In the genomic region with DNA sequence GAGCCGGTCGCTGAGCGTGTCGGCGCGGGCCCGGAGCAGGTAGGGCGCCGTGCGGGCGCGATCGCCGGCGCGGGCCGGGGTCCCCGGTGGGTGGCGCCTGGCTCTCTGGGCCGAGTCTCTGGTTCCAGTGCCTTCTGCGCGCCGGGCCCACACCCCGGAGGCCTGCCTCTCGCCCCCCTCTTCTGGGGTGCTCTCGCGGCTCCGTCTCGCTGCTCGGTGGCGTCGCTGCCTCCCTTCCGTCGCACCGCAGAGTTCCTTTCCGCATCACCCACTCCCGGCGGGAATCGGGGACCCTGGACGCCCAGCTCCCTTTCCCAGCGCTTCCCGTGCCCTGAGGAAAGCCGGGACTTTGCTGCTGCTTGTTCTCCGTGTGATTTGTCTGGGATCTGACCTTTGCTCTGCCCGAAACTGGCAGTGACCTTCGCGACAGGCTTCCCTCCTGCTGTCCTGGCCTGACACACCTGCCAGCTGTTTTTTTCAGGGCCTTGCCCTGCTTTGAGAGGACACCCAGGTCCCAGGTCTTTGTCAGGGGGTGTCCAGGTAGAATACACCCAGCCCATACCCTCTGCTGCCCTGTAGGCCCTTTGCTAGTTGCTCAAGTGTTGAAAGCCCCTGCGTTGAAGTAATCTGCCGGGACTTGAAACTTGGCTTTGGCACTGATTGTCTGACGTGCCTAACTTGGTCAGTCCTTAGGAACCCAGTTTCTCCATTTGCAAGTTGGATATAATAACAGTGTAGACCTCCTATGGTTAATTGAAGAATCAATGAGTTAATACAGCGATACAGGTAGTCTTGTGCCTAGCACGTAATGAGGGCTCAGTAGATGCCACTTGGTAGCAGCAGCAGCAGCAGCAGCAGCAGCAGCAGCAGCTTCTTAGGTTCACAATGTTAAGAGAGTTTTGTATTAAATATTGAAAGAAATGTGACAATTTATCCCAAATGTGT, we compare ENCODE assay signal across 1 cellular context.
TF ChIP-seq lines count a peak whose summit lies in the region.

No MANE protein-coding gene starts in this region.

TF ChIP-seq in HepG2, 621 proteins besides CTCF, POLR2A, EP300 and RAD21 (continued from another document and continues in another):
- TF ChIP-seq, protein P1, sequence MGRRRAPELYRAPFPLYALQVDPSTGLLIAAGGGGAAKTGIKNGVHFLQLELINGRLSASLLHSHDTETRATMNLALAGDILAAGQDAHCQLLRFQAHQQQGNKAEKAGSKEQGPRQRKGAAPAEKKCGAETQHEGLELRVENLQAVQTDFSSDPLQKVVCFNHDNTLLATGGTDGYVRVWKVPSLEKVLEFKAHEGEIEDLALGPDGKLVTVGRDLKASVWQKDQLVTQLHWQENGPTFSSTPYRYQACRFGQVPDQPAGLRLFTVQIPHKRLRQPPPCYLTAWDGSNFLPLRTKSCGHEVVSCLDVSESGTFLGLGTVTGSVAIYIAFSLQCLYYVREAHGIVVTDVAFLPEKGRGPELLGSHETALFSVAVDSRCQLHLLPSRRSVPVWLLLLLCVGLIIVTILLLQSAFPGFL (CRISPR knock-in tag; IDR thresholded peaks at IDR 0.05) = no peak
- TF ChIP-seq SOX5 (CRISPR knock-in tag; IDR thresholded peaks at IDR 0.05; ENCODE audit: borderline replicate concordance) (no peak), HOXA7 (CRISPR knock-in tag; IDR thresholded peaks at IDR 0.05) (no peak), ISL2 (CRISPR knock-in tag; IDR thresholded peaks at IDR 0.05) (no peak), CBX5 (CRISPR knock-in tag; IDR thresholded peaks at IDR 0.05; ENCODE audit: borderline replicate concordance) (no peak), ERF (CRISPR knock-in tag; IDR thresholded peaks at IDR 0.05) (no peak), MAFK (conservative IDR thresholded peaks at IDR 0.05 in 1 of 2, IDR thresholded peaks at IDR 0.05 in 1 of 2; ENCODE audit: low read length in 2 of 2) (no peak), ELF4 (CRISPR knock-in tag; IDR thresholded peaks at IDR 0.05; ENCODE audit: borderline replicate concordance) (no peak), ZNF296 (CRISPR knock-in tag; conservative IDR thresholded peaks at IDR 0.05) (no peak), CHD2 (IDR thresholded peaks at IDR 0.05; ENCODE audit: low read depth, low read length) (no peak), FOSL1 (CRISPR knock-in tag; IDR thresholded peaks at IDR 0.05; ENCODE audit: borderline replicate concordance) (no peak), TOE1 (CRISPR knock-in tag; IDR thresholded peaks at IDR 0.05) (no peak), AKAP8 (CRISPR knock-in tag; IDR thresholded peaks at IDR 0.05) (no peak), FIP1L1 (IDR thresholded peaks at IDR 0.05; ENCODE audit: borderline replicate concordance, insufficient read depth, low read depth, low read length) (no peak), ELK4 (CRISPR knock-in tag; IDR thresholded peaks at IDR 0.05; ENCODE audit: borderline replicate concordance) (no peak), DDIT3 (CRISPR knock-in tag; IDR thresholded peaks at IDR 0.05) (no peak), ZFAT (CRISPR knock-in tag; conservative IDR thresholded peaks at IDR 0.05) (no peak; the same call in 1 of the 2 replicates), NFE2L1 (CRISPR knock-in tag; IDR thresholded peaks at IDR 0.05; ENCODE audit: borderline replicate concordance) (no peak), HIC2 (CRISPR knock-in tag; IDR thresholded peaks at IDR 0.05; ENCODE audit: low read depth) (no peak), NONO (IDR thresholded peaks at IDR 0.05) (no peak), NONO (CRISPR knock-in tag; conservative IDR thresholded peaks at IDR 0.05) (no peak), GATAD1 (CRISPR knock-in tag; IDR thresholded peaks at IDR 0.05) (no peak; the same call in 1 of the 2 replicates), ZNF10 (CRISPR knock-in tag; IDR thresholded peaks at IDR 0.05; ENCODE audit: borderline replicate concordance, low read depth) (no peak), ZNF383 (CRISPR knock-in tag; IDR thresholded peaks at IDR 0.05; ENCODE audit: borderline replicate concordance) (no peak), ZBTB46 (CRISPR knock-in tag; IDR thresholded peaks at IDR 0.05; ENCODE audit: borderline replicate concordance) (no peak)
- TF ChIP-seq, protein P2, sequence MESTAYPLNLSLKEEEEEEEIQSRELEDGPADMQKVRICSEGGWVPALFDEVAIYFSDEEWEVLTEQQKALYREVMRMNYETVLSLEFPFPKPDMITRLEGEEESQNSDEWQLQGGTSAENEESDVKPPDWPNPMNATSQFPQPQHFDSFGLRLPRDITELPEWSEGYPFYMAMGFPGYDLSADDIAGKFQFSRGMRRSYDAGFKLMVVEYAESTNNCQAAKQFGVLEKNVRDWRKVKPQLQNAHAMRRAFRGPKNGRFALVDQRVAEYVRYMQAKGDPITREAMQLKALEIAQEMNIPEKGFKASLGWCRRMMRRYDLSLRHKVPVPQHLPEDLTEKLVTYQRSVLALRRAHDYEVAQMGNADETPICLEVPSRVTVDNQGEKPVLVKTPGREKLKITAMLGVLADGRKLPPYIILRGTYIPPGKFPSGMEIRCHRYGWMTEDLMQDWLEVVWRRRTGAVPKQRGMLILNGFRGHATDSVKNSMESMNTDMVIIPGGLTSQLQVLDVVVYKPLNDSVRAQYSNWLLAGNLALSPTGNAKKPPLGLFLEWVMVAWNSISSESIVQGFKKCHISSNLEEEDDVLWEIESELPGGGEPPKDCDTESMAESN (CRISPR knock-in tag; conservative IDR thresholded peaks at IDR 0.05) = no peak
- TF ChIP-seq, protein P3, sequence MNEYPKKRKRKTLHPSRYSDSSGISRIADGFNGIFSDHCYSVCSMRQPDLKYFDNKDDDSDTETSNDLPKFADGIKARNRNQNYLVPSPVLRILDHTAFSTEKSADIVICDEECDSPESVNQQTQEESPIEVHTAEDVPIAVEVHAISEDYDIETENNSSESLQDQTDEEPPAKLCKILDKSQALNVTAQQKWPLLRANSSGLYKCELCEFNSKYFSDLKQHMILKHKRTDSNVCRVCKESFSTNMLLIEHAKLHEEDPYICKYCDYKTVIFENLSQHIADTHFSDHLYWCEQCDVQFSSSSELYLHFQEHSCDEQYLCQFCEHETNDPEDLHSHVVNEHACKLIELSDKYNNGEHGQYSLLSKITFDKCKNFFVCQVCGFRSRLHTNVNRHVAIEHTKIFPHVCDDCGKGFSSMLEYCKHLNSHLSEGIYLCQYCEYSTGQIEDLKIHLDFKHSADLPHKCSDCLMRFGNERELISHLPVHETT (CRISPR knock-in tag; conservative IDR thresholded peaks at IDR 0.05) = no peak; the same call in 1 of the 2 replicates
- TF ChIP-seq, protein P4, sequence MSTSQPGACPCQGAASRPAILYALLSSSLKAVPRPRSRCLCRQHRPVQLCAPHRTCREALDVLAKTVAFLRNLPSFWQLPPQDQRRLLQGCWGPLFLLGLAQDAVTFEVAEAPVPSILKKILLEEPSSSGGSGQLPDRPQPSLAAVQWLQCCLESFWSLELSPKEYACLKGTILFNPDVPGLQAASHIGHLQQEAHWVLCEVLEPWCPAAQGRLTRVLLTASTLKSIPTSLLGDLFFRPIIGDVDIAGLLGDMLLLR (CRISPR knock-in tag; IDR thresholded peaks at IDR 0.05) = no peak
- TF ChIP-seq, protein P5, sequence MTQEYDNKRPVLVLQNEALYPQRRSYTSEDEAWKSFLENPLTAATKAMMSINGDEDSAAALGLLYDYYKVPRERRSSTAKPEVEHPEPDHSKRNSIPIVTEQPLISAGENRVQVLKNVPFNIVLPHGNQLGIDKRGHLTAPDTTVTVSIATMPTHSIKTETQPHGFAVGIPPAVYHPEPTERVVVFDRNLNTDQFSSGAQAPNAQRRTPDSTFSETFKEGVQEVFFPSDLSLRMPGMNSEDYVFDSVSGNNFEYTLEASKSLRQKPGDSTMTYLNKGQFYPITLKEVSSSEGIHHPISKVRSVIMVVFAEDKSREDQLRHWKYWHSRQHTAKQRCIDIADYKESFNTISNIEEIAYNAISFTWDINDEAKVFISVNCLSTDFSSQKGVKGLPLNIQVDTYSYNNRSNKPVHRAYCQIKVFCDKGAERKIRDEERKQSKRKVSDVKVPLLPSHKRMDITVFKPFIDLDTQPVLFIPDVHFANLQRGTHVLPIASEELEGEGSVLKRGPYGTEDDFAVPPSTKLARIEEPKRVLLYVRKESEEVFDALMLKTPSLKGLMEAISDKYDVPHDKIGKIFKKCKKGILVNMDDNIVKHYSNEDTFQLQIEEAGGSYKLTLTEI (CRISPR knock-in tag; conservative IDR thresholded peaks at IDR 0.05) = no peak
- TF ChIP-seq, protein P6, sequence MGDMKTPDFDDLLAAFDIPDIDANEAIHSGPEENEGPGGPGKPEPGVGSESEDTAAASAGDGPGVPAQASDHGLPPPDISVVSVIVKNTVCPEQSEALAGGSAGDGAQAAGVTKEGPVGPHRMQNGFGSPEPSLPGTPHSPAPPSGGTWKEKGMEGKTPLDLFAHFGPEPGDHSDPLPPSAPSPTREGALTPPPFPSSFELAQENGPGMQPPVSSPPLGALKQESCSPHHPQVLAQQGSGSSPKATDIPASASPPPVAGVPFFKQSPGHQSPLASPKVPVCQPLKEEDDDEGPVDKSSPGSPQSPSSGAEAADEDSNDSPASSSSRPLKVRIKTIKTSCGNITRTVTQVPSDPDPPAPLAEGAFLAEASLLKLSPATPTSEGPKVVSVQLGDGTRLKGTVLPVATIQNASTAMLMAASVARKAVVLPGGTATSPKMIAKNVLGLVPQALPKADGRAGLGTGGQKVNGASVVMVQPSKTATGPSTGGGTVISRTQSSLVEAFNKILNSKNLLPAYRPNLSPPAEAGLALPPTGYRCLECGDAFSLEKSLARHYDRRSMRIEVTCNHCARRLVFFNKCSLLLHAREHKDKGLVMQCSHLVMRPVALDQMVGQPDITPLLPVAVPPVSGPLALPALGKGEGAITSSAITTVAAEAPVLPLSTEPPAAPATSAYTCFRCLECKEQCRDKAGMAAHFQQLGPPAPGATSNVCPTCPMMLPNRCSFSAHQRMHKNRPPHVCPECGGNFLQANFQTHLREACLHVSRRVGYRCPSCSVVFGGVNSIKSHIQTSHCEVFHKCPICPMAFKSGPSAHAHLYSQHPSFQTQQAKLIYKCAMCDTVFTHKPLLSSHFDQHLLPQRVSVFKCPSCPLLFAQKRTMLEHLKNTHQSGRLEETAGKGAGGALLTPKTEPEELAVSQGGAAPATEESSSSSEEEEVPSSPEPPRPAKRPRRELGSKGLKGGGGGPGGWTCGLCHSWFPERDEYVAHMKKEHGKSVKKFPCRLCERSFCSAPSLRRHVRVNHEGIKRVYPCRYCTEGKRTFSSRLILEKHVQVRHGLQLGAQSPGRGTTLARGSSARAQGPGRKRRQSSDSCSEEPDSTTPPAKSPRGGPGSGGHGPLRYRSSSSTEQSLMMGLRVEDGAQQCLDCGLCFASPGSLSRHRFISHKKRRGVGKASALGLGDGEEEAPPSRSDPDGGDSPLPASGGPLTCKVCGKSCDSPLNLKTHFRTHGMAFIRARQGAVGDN (CRISPR knock-in tag; IDR thresholded peaks at IDR 0.05) = peak; percentile 73
- TF ChIP-seq, protein P7, sequence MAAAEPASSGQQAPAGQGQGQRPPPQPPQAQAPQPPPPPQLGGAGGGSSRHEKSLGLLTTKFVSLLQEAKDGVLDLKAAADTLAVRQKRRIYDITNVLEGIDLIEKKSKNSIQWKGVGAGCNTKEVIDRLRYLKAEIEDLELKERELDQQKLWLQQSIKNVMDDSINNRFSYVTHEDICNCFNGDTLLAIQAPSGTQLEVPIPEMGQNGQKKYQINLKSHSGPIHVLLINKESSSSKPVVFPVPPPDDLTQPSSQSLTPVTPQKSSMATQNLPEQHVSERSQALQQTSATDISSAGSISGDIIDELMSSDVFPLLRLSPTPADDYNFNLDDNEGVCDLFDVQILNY (CRISPR knock-in tag; conservative IDR thresholded peaks at IDR 0.05) = no peak
- TF ChIP-seq, protein P8, sequence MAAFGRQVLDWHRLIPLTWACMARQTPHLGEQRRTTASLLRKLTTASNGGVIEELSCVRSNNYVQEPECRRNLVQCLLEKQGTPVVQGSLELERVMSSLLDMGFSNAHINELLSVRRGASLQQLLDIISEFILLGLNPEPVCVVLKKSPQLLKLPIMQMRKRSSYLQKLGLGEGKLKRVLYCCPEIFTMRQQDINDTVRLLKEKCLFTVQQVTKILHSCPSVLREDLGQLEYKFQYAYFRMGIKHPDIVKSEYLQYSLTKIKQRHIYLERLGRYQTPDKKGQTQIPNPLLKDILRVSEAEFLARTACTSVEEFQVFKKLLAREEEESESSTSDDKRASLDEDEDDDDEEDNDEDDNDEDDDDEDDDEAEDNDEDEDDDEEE (CRISPR knock-in tag; IDR thresholded peaks at IDR 0.05) = peak; percentile 23; the same call in 1 of the 2 replicates
- TF ChIP-seq, protein P9, sequence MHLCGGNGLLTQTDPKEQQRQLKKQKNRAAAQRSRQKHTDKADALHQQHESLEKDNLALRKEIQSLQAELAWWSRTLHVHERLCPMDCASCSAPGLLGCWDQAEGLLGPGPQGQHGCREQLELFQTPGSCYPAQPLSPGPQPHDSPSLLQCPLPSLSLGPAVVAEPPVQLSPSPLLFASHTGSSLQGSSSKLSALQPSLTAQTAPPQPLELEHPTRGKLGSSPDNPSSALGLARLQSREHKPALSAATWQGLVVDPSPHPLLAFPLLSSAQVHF (CRISPR knock-in tag; IDR thresholded peaks at IDR 0.05) = no peak
